1 cellular context compared by ENCODE assay signal in the genomic region with DNA sequence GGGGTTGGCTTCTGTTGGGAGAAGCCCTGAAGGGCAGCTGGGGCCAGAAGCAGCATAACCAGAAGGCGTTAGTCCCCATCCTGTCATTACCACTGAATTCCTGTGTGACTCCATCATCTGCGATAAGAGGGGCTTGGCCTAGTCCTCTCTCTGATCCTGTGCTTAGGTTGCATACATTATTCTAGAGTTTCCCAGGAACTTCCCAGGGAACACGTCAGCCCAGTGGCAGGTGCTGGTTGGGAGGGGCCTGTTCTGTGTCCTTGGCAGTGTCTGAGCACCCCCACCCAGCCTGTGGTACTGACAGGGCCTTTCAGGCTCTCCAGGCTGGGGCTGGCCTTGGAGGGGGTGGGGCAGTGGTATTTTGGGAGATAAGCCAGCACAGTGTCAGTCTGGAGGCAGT.
TF ChIP-seq lines count a peak whose summit lies in the region.

No MANE protein-coding gene starts in this region.

TF ChIP-seq in SK-N-SH, 30 proteins besides CTCF, POLR2A, EP300 and RAD21 (continued from another document):
- TF ChIP-seq, protein P1, sequence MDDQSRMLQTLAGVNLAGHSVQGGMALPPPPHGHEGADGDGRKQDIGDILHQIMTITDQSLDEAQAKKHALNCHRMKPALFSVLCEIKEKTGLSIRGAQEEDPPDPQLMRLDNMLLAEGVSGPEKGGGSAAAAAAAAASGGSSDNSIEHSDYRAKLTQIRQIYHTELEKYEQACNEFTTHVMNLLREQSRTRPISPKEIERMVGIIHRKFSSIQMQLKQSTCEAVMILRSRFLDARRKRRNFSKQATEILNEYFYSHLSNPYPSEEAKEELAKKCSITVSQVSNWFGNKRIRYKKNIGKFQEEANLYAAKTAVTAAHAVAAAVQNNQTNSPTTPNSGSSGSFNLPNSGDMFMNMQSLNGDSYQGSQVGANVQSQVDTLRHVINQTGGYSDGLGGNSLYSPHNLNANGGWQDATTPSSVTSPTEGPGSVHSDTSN (IDR thresholded peaks at IDR 0.05), result no peak
- TF ChIP-seq SMC3 (IDR thresholded peaks at IDR 0.05; ENCODE audit: low read depth, low read length), result no peak
- TF ChIP-seq YY1 (IDR thresholded peaks at IDR 0.05; ENCODE audit: low read depth), result no peak
TF ChIP-seq in SK-N-SH: peak in this region for 0.
